ENCODE assay signal across 8 cellular contexts in genomic region chr2:241702405-241703127, GRCh38.
DNase-seq lines count a peak whose midpoint lies in the region; ATAC-seq lines count a peak whose summit lies in the region.

No MANE protein-coding gene starts in this region.

- peaks cover 27% of the 10 kb centered on the region for H3K4me1 Mint-ChIP-seq in central memory CD8-positive, alpha-beta T cell

- peaks cover 31% of the 10 kb centered on the region for H3K36me3 Mint-ChIP-seq in central memory CD8-positive, alpha-beta T cell (ENCODE audit: insufficient read depth)

- peak; percentile 78 for ATAC-seq in GM18870 (IDR thresholded peaks at IDR 0.05; ENCODE audit: unreplicated experiment)
- ATAC-seq in HG03103 (IDR thresholded peaks at IDR 0.05; ENCODE audit: low read depth, unreplicated experiment), result peak; percentile 53
- ATAC-seq in central memory CD8-positive, alpha-beta T cell (replicated peaks; ENCODE audit: extremely low read depth, poor library complexity, severe bottlenecking), result peak; percentile 76

- peak overlapping the region; percentile 91 for H3K4me3 Mint-ChIP-seq in central memory CD8-positive, alpha-beta T cell

- peak overlapping the region; percentile 91 for H3K27ac ChIP-seq in layer of hippocampus (ENCODE audit: low read depth, low read length)

- no peaks in the 10 kb centered on the region for H3K27me3 ChIP-seq in layer of hippocampus (ENCODE audit: control insufficient read depth, insufficient read depth, low read length)

- H3K27ac Mint-ChIP-seq in central memory CD8-positive, alpha-beta T cell (ENCODE audit: low read depth), result peak overlapping the region; percentile 44

- no peaks in the 10 kb centered on the region for H3K27me3 Mint-ChIP-seq in central memory CD8-positive, alpha-beta T cell

- DNase-seq in AG08396 (ENCODE audit: low spot score) (peak; percentile 97), NCI-H2196 (lab: John Stamatoyannopoulos, UW; ENCODE audit: unreplicated experiment) (peak; percentile 81)
- peak; percentile 70 for DNase-seq in activated CD4-positive, CD25-positive, alpha-beta regulatory T cell treated with anti-CD3 and anti-CD28 coated beads, Interleukin-2, amount 50 U/mL, for 16 hours (ENCODE audit: low read depth, low spot score)
- peak; percentile 82 to 84 for DNase-seq in central memory CD8-positive, alpha-beta T cell (ENCODE audit: low spot score in 2 of 2)
- peak; percentile 90 to 91 for DNase-seq in stimulated activated CD4-positive, alpha-beta T cell treated with anti-CD3 and anti-CD28 coated beads, Interleukin-2, amount 100 ng/mL, for 24 hours

- no peaks in the 10 kb centered on the region for H3K9me3 Mint-ChIP-seq in central memory CD8-positive, alpha-beta T cell

Comparison
In these comparisons a context has a peak if more than half of its experiments do, and no peak if none do; other contexts are left out.
1. Peak in every context shown above with its lines: DNase-seq, ATAC-seq and H3K27ac ChIP-seq.